ENCODE assay signal across 1 cellular context in the genomic region with DNA sequence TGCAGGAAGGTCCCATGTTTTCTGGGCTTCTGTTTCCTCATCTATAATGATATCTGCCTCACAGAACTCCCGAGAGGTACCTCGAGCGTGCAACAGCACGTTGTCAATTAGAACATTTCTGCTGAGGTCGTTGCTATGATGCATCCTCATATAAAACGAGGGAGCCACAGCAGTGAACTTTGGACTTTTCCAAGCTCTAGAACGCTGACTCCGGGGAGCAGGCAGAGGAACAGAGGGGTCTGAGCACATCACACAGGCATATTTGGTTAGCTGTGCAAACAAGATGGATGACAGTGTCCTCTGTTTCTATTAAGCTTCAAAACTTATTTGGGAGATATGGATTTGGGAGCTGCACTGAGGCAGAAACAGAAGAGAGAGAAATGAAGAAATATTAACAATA.
TF ChIP-seq lines count a peak whose summit lies in the region.

No MANE protein-coding gene starts in this region.

TF ChIP-seq in HepG2, 621 proteins besides CTCF, POLR2A, EP300 and RAD21 (continued from another document):
- peak; percentile 77 for TF ChIP-seq FOXA3 (CRISPR knock-in tag; IDR thresholded peaks at IDR 0.05)
- TF ChIP-seq ZNF292 (CRISPR knock-in tag; IDR thresholded peaks at IDR 0.05; ENCODE audit: borderline replicate concordance, low read depth), result 0 out of 2 replicates have a peak, but pooled peaks have one; percentile 13
- TF ChIP-seq ZNF768 (CRISPR knock-in tag; IDR thresholded peaks at IDR 0.05), result peak; percentile 86; the same call in 1 of the 2 replicates
- 0 out of 2 replicates have a peak, but pooled peaks have one; percentile 33 for TF ChIP-seq ZNF468 (CRISPR knock-in tag; IDR thresholded peaks at IDR 0.05)
- 0 out of 2 replicates have a peak, but pooled peaks have one; percentile 25 for TF ChIP-seq ARID2 (CRISPR knock-in tag; IDR thresholded peaks at IDR 0.05; ENCODE audit: borderline replicate concordance)
- 0 out of 2 replicates have a peak, but pooled peaks have one; percentile 6 for TF ChIP-seq ZNF564 (CRISPR knock-in tag; IDR thresholded peaks at IDR 0.05)
- TF ChIP-seq HNF4G (IDR thresholded peaks at IDR 0.05; ENCODE audit: borderline replicate concordance, low read depth, low read length), result peak; percentile 47; the same call in 1 of the 2 replicates
- no peak for TF ChIP-seq HNF4G (CRISPR knock-in tag; IDR thresholded peaks at IDR 0.05; ENCODE audit: borderline replicate concordance, low read depth)
- 0 out of 2 replicates have a peak, but pooled peaks have one; percentile 19 for TF ChIP-seq MAFF (IDR thresholded peaks at IDR 0.05; ENCODE audit: low read depth, low read length)
- TF ChIP-seq FOXC1 (CRISPR knock-in tag; IDR thresholded peaks at IDR 0.05; ENCODE audit: borderline replicate concordance), result 0 out of 2 replicates have a peak, but pooled peaks have one; percentile 15
- no peak for TF ChIP-seq ATF1 (CRISPR knock-in tag; IDR thresholded peaks at IDR 0.05)
- TF ChIP-seq ZNF44 (CRISPR knock-in tag; IDR thresholded peaks at IDR 0.05), result no peak
- TF ChIP-seq SALL2 (CRISPR knock-in tag; IDR thresholded peaks at IDR 0.05), result no peak
- peak; percentile 86 for TF ChIP-seq HNF4A (CRISPR knock-in tag; IDR thresholded peaks at IDR 0.05)
- TF ChIP-seq, protein P1, sequence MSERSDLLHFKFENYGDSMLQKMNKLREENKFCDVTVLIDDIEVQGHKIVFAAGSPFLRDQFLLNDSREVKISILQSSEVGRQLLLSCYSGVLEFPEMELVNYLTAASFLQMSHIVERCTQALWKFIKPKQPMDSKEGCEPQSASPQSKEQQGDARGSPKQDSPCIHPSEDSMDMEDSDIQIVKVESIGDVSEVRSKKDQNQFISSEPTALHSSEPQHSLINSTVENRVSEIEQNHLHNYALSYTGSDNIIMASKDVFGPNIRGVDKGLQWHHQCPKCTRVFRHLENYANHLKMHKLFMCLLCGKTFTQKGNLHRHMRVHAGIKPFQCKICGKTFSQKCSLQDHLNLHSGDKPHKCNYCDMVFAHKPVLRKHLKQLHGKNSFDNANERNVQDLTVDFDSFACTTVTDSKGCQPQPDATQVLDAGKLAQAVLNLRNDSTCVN (CRISPR knock-in tag; IDR thresholded peaks at IDR 0.05; ENCODE audit: borderline replicate concordance), result peak; percentile 67; the same call in 1 of the 2 replicates
- peak; percentile 40; the same call in 1 of the 2 replicates for TF ChIP-seq ZMYM4 (CRISPR knock-in tag; IDR thresholded peaks at IDR 0.05)
- no peak for TF ChIP-seq EEA1 (CRISPR knock-in tag; IDR thresholded peaks at IDR 0.05; ENCODE audit: borderline replicate concordance)
- no peak for TF ChIP-seq MBD4 (IDR thresholded peaks at IDR 0.05; ENCODE audit: borderline replicate concordance, low read length)
- no peak for TF ChIP-seq ZNF616 (CRISPR knock-in tag; IDR thresholded peaks at IDR 0.05; ENCODE audit: low read depth)
- 0 out of 2 replicates have a peak, but pooled peaks have one; percentile 24 for TF ChIP-seq ZSCAN29 (CRISPR knock-in tag; conservative IDR thresholded peaks at IDR 0.05)
- peak; percentile 34; the same call in 1 of the 2 replicates for TF ChIP-seq GATAD2A (CRISPR knock-in tag; IDR thresholded peaks at IDR 0.05)
- peak; percentile 67; the same call in 1 of the 2 replicates for TF ChIP-seq KDM1A (CRISPR knock-in tag; IDR thresholded peaks at IDR 0.05)
- TF ChIP-seq HDAC1 (CRISPR knock-in tag; IDR thresholded peaks at IDR 0.05), result 0 out of 2 replicates have a peak, but pooled peaks have one; percentile 3
- TF ChIP-seq SUZ12 (IDR thresholded peaks at IDR 0.05; ENCODE audit: low read depth, low read length), result no peak
- no peak for TF ChIP-seq ZNF496 (CRISPR knock-in tag; IDR thresholded peaks at IDR 0.05; ENCODE audit: insufficient replicate concordance)
- TF ChIP-seq, protein P2, sequence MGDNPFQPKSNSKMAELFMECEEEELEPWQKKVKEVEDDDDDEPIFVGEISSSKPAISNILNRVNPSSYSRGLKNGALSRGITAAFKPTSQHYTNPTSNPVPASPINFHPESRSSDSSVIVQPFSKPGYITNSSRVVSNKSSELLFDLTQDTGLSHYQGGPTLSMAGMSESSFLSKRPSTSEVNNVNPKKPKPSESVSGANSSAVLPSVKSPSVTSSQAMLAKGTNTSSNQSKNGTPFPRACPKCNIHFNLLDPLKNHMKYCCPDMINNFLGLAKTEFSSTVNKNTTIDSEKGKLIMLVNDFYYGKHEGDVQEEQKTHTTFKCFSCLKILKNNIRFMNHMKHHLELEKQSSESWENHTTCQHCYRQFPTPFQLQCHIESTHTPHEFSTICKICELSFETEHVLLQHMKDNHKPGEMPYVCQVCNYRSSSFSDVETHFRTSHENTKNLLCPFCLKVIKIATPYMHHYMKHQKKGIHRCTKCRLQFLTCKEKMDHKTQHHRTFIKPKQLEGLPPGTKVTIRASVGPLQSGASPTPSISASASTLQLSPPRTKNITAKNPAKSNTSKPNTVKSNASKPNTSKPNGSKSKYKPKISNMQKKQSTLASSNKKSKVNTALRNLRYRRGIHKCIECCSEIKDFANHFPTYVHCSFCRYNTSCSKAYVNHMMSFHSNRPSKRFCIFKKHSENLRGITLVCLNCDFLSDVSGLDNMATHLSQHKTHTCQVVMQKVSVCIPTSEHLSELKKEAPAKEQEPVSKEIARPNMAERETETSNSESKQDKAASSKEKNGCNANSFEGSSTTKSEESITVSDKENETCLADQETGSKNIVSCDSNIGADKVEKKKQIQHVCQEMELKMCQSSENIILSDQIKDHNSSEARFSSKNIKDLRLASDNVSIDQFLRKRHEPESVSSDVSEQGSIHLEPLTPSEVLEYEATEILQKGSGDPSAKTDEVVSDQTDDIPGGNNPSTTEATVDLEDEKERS (CRISPR knock-in tag; IDR thresholded peaks at IDR 0.05), result 0 out of 2 replicates have a peak, but pooled peaks have one; percentile 9
- TF ChIP-seq MAFK (conservative IDR thresholded peaks at IDR 0.05 in 1 of 2, IDR thresholded peaks at IDR 0.05 in 1 of 2; ENCODE audit: low read length in 2 of 2), result 0 out of 4 replicates have a peak, but pooled peaks of 1 of the 2 experiments have one; percentile 5
- TF ChIP-seq TBX2 (CRISPR knock-in tag; IDR thresholded peaks at IDR 0.05; ENCODE audit: borderline replicate concordance), result 0 out of 2 replicates have a peak, but pooled peaks have one; percentile 15
- TF ChIP-seq ADNP (CRISPR knock-in tag; IDR thresholded peaks at IDR 0.05), result no peak
- no peak for TF ChIP-seq FOXA1 (IDR thresholded peaks at IDR 0.05)
- peak; percentile 79 for TF ChIP-seq FOXA1 (CRISPR knock-in tag; IDR thresholded peaks at IDR 0.05)
- TF ChIP-seq HBP1 (CRISPR knock-in tag; IDR thresholded peaks at IDR 0.05; ENCODE audit: low read depth), result no peak
- 0 out of 2 replicates have a peak, but pooled peaks have one; percentile 26 for TF ChIP-seq ZNF605 (CRISPR knock-in tag; IDR thresholded peaks at IDR 0.05)
- TF ChIP-seq HOMEZ (CRISPR knock-in tag; IDR thresholded peaks at IDR 0.05; ENCODE audit: low read depth), result peak; percentile 44; the same call in 1 of the 2 replicates
- peak; percentile 59; the same call in 1 of the 2 replicates for TF ChIP-seq SALL1 (CRISPR knock-in tag; IDR thresholded peaks at IDR 0.05)
- TF ChIP-seq, protein P3, sequence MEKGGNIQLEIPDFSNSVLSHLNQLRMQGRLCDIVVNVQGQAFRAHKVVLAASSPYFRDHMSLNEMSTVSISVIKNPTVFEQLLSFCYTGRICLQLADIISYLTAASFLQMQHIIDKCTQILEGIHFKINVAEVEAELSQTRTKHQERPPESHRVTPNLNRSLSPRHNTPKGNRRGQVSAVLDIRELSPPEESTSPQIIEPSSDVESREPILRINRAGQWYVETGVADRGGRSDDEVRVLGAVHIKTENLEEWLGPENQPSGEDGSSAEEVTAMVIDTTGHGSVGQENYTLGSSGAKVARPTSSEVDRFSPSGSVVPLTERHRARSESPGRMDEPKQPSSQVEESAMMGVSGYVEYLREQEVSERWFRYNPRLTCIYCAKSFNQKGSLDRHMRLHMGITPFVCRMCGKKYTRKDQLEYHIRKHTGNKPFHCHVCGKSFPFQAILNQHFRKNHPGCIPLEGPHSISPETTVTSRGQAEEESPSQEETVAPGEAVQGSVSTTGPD (CRISPR knock-in tag; IDR thresholded peaks at IDR 0.05), result 0 out of 2 replicates have a peak, but pooled peaks have one; percentile 31
- peak; percentile 66; the same call in 1 of the 2 replicates for TF ChIP-seq ZMYM3 (CRISPR knock-in tag; IDR thresholded peaks at IDR 0.05)
- 0 out of 2 replicates have a peak, but pooled peaks have one; percentile 18 for TF ChIP-seq ARID5B (CRISPR knock-in tag; IDR thresholded peaks at IDR 0.05)
- TF ChIP-seq, protein P4, sequence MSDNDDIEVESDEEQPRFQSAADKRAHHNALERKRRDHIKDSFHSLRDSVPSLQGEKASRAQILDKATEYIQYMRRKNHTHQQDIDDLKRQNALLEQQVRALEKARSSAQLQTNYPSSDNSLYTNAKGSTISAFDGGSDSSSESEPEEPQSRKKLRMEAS (IDR thresholded peaks at IDR 0.05), result 0 out of 2 replicates have a peak, but pooled peaks have one; percentile 2
